Comparison of ENCODE assay signal across 18 cellular contexts in the genomic region with DNA sequence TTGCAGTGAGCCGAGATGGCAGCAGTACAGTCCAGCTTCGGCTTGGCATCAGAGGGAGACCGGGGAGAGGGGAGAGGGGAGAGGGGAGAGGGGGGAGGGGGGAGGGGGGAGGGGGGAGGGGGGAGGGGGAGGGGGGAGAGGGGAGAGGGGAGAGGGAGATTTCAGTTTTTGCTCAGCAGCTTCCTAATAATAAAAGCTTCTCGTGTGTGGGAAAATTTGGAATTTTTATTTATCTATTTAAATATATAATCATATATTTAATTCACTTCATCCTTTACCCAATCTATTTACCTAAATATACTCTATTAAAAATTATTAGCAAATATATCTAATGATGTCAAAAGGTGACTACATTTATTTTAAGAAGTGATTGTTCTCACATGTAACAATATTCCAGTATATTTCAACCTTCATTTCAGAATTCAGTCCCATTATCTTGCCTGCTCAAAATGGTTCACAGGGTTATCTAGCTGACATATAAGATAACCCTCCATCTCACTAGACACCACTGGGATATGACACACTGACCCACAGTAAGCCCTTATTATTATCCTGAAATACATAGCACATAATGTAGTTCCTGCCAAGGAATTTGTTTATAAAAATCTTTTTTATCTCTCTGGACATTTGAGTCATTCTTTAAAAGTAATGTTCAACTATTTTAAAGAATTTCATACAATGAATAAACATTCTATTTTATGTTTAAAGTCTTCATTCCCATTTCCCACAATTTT.
DNase-seq lines count a peak whose midpoint lies in the region; FAIRE-seq lines count a peak whose summit lies in the region.
"Had no signal": no experiment of that assay in that cellular context is flagged by ENCODE, and none has a peak within 500 bp of the region (broad histone marks: within the 10 kb centered on the region; RNA-seq: fewer than 3 reads in every experiment).

No MANE protein-coding gene starts in this region.

- no peaks in the 10 kb centered on the region for H3K9me3 ChIP-seq in skeletal muscle satellite cell (replicated peaks; ENCODE audit: low read length)
- H3K9me3 ChIP-seq: ovary, thyroid gland had no signal

- peaks cover 30% of the 10 kb centered on the region for H3K4me1 ChIP-seq in skeletal muscle satellite cell (ENCODE audit: control insufficient read depth, insufficient read depth, low read length)

- no peaks in the 10 kb centered on the region for H3K27me3 ChIP-seq in skeletal muscle satellite cell (ENCODE audit: control insufficient read depth, insufficient read depth, low read length)
- H3K27me3 ChIP-seq: gastroesophageal sphincter, ovary, thyroid gland had no signal

- peak overlapping the region; percentile 71 for H3K4me2 ChIP-seq in skeletal muscle satellite cell (ENCODE audit: low read length)
- H3K4me2 ChIP-seq: smooth muscle cell had no signal

- no peaks in the 10 kb centered on the region for H3K36me3 ChIP-seq in skeletal muscle satellite cell (ENCODE audit: insufficient read depth, low read length)
- H3K36me3 ChIP-seq: ovary, thyroid gland had no signal

- DNase-seq in GM03348 (ENCODE audit: low spot score) (peak; percentile 20), fibroblast of gingiva (ENCODE audit: low read depth) (peak; percentile 8), NCI-H1092 (lab: John Stamatoyannopoulos, UW) (no peak), NCI-H510A treated with DMSO at 0.1 percent for 48 hours (lab: John Stamatoyannopoulos, UW) (no peak), NCI-H1694 treated with DMSO at 0.1 percent for 48 hours (lab: John Stamatoyannopoulos, UW) (no peak)
- DNase-seq: activated CD8-positive, alpha-beta T cell treated with anti-CD3 and anti-CD28 coated beads for 36 hours; activated T-cell treated with anti-CD3 and anti-CD28 coated beads, Interleukin-2, amount 50 U/mL, for 48 hours; CD4-positive, alpha-beta T cell; effector memory CD8-positive, alpha-beta T cell; NCI-H1436 treated with DMSO at 0.1 percent for 48 hours; NCI-H2227 treated with DMSO at 0.1 percent for 48 hours; ovary; thyroid gland had no signal

- H3K4me3 ChIP-seq in skeletal muscle satellite cell (ENCODE audit: low read length), result no peak overlapping the region
- H3K4me3 ChIP-seq: gastroesophageal sphincter, ovary, smooth muscle cell, thyroid gland had no signal

- H3K9ac ChIP-seq in skeletal muscle satellite cell (ENCODE audit: low read depth, low read length), result peak overlapping the region; percentile 61

- FAIRE-seq in TTC549 (lab: Jason Lieb, UNC), result peak; percentile 66
- FAIRE-seq: bronchial epithelial cell had no signal

Comparison
In these comparisons a context has a peak if more than half of its experiments do, and no peak if none do; other contexts are left out.
1. DNase-seq: peak in GM03348 (single experiment) and fibroblast of gingiva (single experiment); none in NCI-H1092 (single experiment), NCI-H510A treated with DMSO at 0.1 percent for 48 hours (single experiment) and NCI-H1694 treated with DMSO at 0.1 percent for 48 hours (single experiment).